ENCODE assay signal across 15 cellular contexts in genomic region chr1:110047463-110047862, GRCh38. TPM values are rescaled to one million over a fixed set of nuclear protein-coding genes. Genes with fewer than 3 reads are reported as not detected.
DNase-seq lines count a peak whose midpoint lies in the region; ATAC-seq and TF ChIP-seq lines count a peak whose summit lies in the region.
"Had no signal": no experiment of that assay in that cellular context is flagged by ENCODE, and none has a peak within 500 bp of the region (broad histone marks: within the 10 kb centered on the region; RNA-seq: fewer than 3 reads in every experiment).

No MANE protein-coding gene starts in this region.

- peaks cover 11 to 32% of the 10 kb centered on the region in 2 experiments; a peak in 1 of 4 replicates for H3K4me1 ChIP-seq in SK-N-SH (ENCODE audit: control insufficient read depth in 1 of 2, insufficient read depth in 2 of 2, low read depth in 1 of 2, low read length in 1 of 2)
- H3K4me1 ChIP-seq in CD8-positive, alpha-beta T cell (ENCODE audit: insufficient read depth, low read length): no peaks in the 10 kb centered on the region

- H3K27me3 ChIP-seq in SK-N-SH (ENCODE audit: insufficient read depth): no peaks in the 10 kb centered on the region
- H3K27me3 ChIP-seq in CD8-positive, alpha-beta T cell (ENCODE audit: insufficient read depth, low read length): no peaks in the 10 kb centered on the region

- no peak for TF ChIP-seq EP300 in SK-N-SH (IDR thresholded peaks at IDR 0.05; ENCODE audit: borderline replicate concordance in 1 of 2, low read depth in 1 of 2, low read length in 1 of 2)

- no peak for TF ChIP-seq RAD21 in SK-N-SH (IDR thresholded peaks at IDR 0.05; ENCODE audit: low read length)

- H2AFZ ChIP-seq in SK-N-SH (ENCODE audit: low read depth): no peak overlapping the region

- no peaks in the 10 kb centered on the region for H3K79me2 ChIP-seq in SK-N-SH (ENCODE audit: insufficient read depth)

- DNase-seq in SK-N-SH (no peak), SK-MEL-5 (ENCODE audit: low read depth, low spot score) (peak; percentile 23), choroid plexus epithelial cell (ENCODE audit: low read depth) (no peak), NCI-H1694 (lab: John Stamatoyannopoulos, UW) (no peak), amniotic stem cell (lab: John Stamatoyannopoulos, UW) (no peak)
- DNase-seq in CD8-positive, alpha-beta T cell: no peak
- DNase-seq: COR-L47, NCI-H1436 treated with DMSO at 0.1 percent for 48 hours, NCI-H2081 treated with DMSO at 0.1 percent for 48 hours, NCI-H510A, SHP77 treated with DMSO at 0.1 percent for 48 hours had no signal

- no peaks in the 10 kb centered on the region for H3K9me2 ChIP-seq in SK-N-SH

- H3K4me1 Mint-ChIP-seq in CD8-positive, alpha-beta T cell (ENCODE audit: low read depth): peaks cover 2% of the 10 kb centered on the region
- H3K4me1 Mint-ChIP-seq: CD14-positive monocyte had no signal

- ATAC-seq in SK-N-SH treated with all-trans-retinoic acid at 6 μM for 48 hours (peak; percentile 31; the same call in 1 of the 3 replicates), GM21381 (IDR thresholded peaks at IDR 0.05; ENCODE audit: unreplicated experiment) (no peak)
- ATAC-seq in CD8-positive, alpha-beta T cell: no peak

- peaks cover 8% of the 10 kb centered on the region for H3F3A ChIP-seq in SK-N-SH (replicated peaks; ENCODE audit: insufficient read depth)

- no peaks in the 10 kb centered on the region for H3K9me3 Mint-ChIP-seq in CD8-positive, alpha-beta T cell
- H3K9me3 Mint-ChIP-seq: CD14-positive monocyte had no signal

- H3K4me3 ChIP-seq in SK-N-SH (ENCODE audit: low read depth in 2 of 2, low read length in 1 of 2) (no peak overlapping the region), choroid plexus epithelial cell (ENCODE audit: low read depth, low read length) (no peak overlapping the region)
- no peak overlapping the region for H3K4me3 ChIP-seq in CD8-positive, alpha-beta T cell (ENCODE audit: low read depth, low read length)

- TF ChIP-seq CTCF in SK-N-SH (IDR thresholded peaks at IDR 0.05) (no peak), choroid plexus epithelial cell (conservative IDR thresholded peaks at IDR 0.05; ENCODE audit: low read depth, low read length) (peak; percentile 21)
- TF ChIP-seq CTCF in CD8-positive, alpha-beta T cell (IDR thresholded peaks at IDR 0.05): no peak

- CTCF ChIA-PET in SK-N-SH (lab: Yijun Ruan, JAX): interaction anchor here (0.6 to 42.0 kb wide), 8 partner anchors 13 to 568 kb away, joined by 3 to 1768 read pairs (median 6); partner anchors contain the start of gene UBL4B
- CTCF ChIA-PET in CD8-positive, alpha-beta T cell (lab: Charles Lee): interaction anchor here (0.8 to 1.4 kb wide), 4 partner anchors 13 to 412 kb away, joined by 3 to 4 read pairs (median 3); no protein-coding TSS in a partner anchor

- in situ Hi-C loops in SK-MEL-5 (cut with HindIII; ENCODE audit: low pct_unique_long_range_greater_than_20kb, low sequenced_read_pairs): no loop called here

- H3K27ac ChIP-seq in SK-N-SH (ENCODE audit: low read depth in 2 of 2, low read length in 1 of 2): no peak overlapping the region; a peak in 1 of 4 replicates
- H3K27ac ChIP-seq in CD8-positive, alpha-beta T cell (ENCODE audit: low read depth, low read length): no peak overlapping the region

- H3K27me3 Mint-ChIP-seq in CD8-positive, alpha-beta T cell (ENCODE audit: low read depth): no peaks in the 10 kb centered on the region

- intact Hi-C loops in CD8-positive, alpha-beta T cell (cut with DNase I, micrococcal nuclease): no loop called here

- no peak overlapping the region for H3K27ac Mint-ChIP-seq in CD8-positive, alpha-beta T cell
- H3K27ac Mint-ChIP-seq: CD14-positive monocyte had no signal

- POLR2A ChIA-PET in SK-N-SH (lab: Yijun Ruan, JAX): interaction anchor here (0.6 to 1.0 kb wide), 2 partner anchors 17 to 54 kb away, joined by 3 read pairs; no protein-coding TSS in a partner anchor
- POLR2A ChIA-PET in CD8-positive, alpha-beta T cell (lab: Charles Lee): interaction anchor here (0.5 to 1.1 kb wide), 2 partner anchors 13 to 17 kb away, joined by 3 read pairs; partner anchors contain the start of gene STRIP1

- peaks cover 66 to 94% of the 10 kb centered on the region in 2 experiments for H3K36me3 ChIP-seq in SK-N-SH (replicated peaks in 1 of 2; ENCODE audit: control insufficient read depth in 1 of 2, insufficient read depth in 2 of 2, low read length in 1 of 2)
- H3K36me3 ChIP-seq in CD8-positive, alpha-beta T cell (ENCODE audit: insufficient read depth, low read length): peaks cover 48% of the 10 kb centered on the region

- H3K9me3 ChIP-seq in SK-N-SH: no peaks in the 10 kb centered on the region
- no peaks in the 10 kb centered on the region for H3K9me3 ChIP-seq in CD8-positive, alpha-beta T cell (ENCODE audit: low read length)

- no peaks in the 10 kb centered on the region for H4K20me1 ChIP-seq in SK-N-SH (ENCODE audit: insufficient read depth)

- no peak overlapping the region for H3K4me2 ChIP-seq in SK-N-SH

- H3K4me3 Mint-ChIP-seq in CD8-positive, alpha-beta T cell: no peak overlapping the region
- H3K4me3 Mint-ChIP-seq: CD14-positive monocyte had no signal

- 92% methylated on average over 3 of the region's 3 CpGs for WGBS in SK-N-SH (ENCODE audit: low lambda C conversion rate)

- peaks cover 90% of the 10 kb centered on the region for H3K36me3 Mint-ChIP-seq in CD8-positive, alpha-beta T cell

- H3K9ac ChIP-seq in SK-N-SH: no peak overlapping the region

TF ChIP-seq in SK-N-SH treated with all-trans-retinoic acid at 6 μM for 48 hours, 23 proteins besides CTCF, POLR2A, EP300 and RAD21 (continues in another document):
- TF ChIP-seq TSHZ2 (CRISPR knock-in tag; IDR thresholded peaks at IDR 0.05): no peak
- no peak for TF ChIP-seq ESRRG (CRISPR knock-in tag; IDR thresholded peaks at IDR 0.05)
- TF ChIP-seq ZNF565 (CRISPR knock-in tag; conservative IDR thresholded peaks at IDR 0.05; ENCODE audit: low read depth): no peak

TF ChIP-seq in SK-N-SH, 30 proteins besides CTCF, POLR2A, EP300 and RAD21:
- TF ChIP-seq MXI1 (IDR thresholded peaks at IDR 0.05; ENCODE audit: low read depth, low read length) (no peak), FOXJ3 (CRISPR knock-in tag; IDR thresholded peaks at IDR 0.05) (no peak), NRF1 (IDR thresholded peaks at IDR 0.05; ENCODE audit: low read depth, low read length) (no peak), NFIC (IDR thresholded peaks at IDR 0.05; ENCODE audit: borderline replicate concordance) (no peak)

RNA-seq across cellular contexts. Expression of gene STRIP1, which starts 13.0 kb away (rescaled TPM):
- 34.6 and 46.3 TPM in 2 replicates for polyA plus RNA-seq in SK-N-SH (2012; rRNA removed)
- polyA plus RNA-seq in SK-N-SH (2012; cell fraction: cytosol; rRNA removed): 19.4 and 26.7 TPM in 2 replicates
- 103 and 120 TPM in 2 replicates for polyA plus RNA-seq in SK-N-SH (2012; cell fraction: nucleus; rRNA removed)
- 33.1 and 35.5 TPM in 2 replicates for total RNA-seq in SK-MEL-5 (2014; rRNA removed; shearing (Covaris generic))
- 19.1 and 26.3 TPM in 2 replicates for polyA plus RNA-seq in SK-MEL-5 (2015; cell fraction: cytosol; rRNA removed)
- 69.9 and 86.4 TPM in 2 replicates for polyA plus RNA-seq in SK-MEL-5 (2015; cell fraction: nucleus; rRNA removed)
- 100 to 1,000 TPM in 1 of 2 experiments, 10 to 100 TPM in 1; 94.6 to 109 TPM for total RNA-seq in CD8-positive, alpha-beta T cell

RNA-seq across cellular contexts. Expression of gene ALX3, which starts 23.0 kb away (rescaled TPM):
- polyA plus RNA-seq in SK-N-SH (2012; rRNA removed): not detected in 2 replicates
- not detected in 2 replicates for polyA plus RNA-seq in SK-N-SH (2012; cell fraction: cytosol; rRNA removed)
- not detected in 2 replicates for polyA plus RNA-seq in SK-N-SH (2012; cell fraction: nucleus; rRNA removed)
- not detected in 2 replicates for total RNA-seq in SK-MEL-5 (2014; rRNA removed; shearing (Covaris generic))
- not detected in 2 replicates for polyA plus RNA-seq in SK-MEL-5 (2015; cell fraction: cytosol; rRNA removed)
- not detected in 2 replicates for polyA plus RNA-seq in SK-MEL-5 (2015; cell fraction: nucleus; rRNA removed)
- total RNA-seq in CD8-positive, alpha-beta T cell: not detected
- total RNA-seq: A172 had no signal
- polyA plus RNA-seq: CD14-positive monocyte had no signal
